Comparison of ENCODE assay signal across 8 cellular contexts in the genomic region with DNA sequence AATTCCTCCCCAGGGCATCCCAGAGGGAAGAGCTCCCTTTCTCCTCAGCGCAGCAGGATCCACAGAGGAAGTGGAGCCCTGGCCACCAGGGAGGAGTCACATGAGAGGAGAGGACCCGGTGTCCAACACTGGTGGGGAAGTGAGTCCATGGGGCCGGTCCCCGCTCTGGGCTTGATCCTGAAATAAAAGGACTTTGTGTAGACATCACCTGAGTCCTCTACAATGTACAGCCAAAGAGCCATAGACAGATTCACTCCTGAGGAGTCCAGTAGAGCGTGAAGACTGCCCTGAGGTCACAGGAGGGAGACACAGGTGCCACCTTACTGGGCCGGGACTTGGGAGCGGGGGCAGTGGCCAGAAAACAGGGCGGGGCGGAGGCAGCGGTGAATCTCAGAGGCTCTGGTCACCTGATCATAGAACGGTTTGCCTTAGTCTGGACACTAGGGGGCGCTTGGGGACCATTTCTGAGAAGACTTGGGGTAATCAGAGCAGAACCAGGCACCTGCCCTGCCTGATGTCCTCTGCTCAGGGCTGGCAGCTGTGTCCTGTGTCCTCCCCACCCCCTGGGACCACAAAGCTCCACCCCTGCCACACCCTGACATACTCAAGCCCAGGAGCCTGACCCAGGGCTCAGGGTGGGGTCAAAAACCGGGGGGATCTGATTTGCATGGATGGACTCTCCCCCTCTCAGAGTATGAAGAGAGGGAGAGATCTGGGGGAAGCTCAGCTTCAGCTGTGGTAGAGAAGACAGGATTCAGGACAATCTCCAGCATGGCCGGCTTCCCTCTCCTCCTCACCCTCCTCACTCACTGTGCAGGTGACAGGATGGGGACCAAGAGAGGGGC.
DNase-seq lines count a peak whose midpoint lies in the region; ATAC-seq and TF ChIP-seq lines count a peak whose summit lies in the region.

No MANE protein-coding gene starts in this region.

- BruUV-seq in Panc1 (replicated peaks; lab: Mats Ljungman, UMichigan) = no TSS peak

- 18 to 22% methylated on average over 11 to 14 of the region's 14 CpGs for WGBS in tibial nerve, 2 donors

- H3K4me3 ChIP-seq in Panc1 (ENCODE audit: low read depth in 2 of 2, low read length in 2 of 2) (peak overlapping the region in 1 of 2 experiments; percentile 44; a peak in 2 of 4 replicates), fibroblast of villous mesenchyme (ENCODE audit: low read depth, low read length) (no peak overlapping the region), tibial nerve (no peak overlapping the region)

- no peak for TF ChIP-seq EP300 in tibial nerve (IDR thresholded peaks at IDR 0.05)

- in situ Hi-C loops in Panc1 (cut with HindIII; ENCODE audit: low pct_unique_long_range_greater_than_20kb, low sequenced_read_pairs) = no loop called here

- POLR2A ChIA-PET in Panc1 (lab: Charles Lee) = no interaction called here

- ATAC-seq in GM21381 (IDR thresholded peaks at IDR 0.05; ENCODE audit: unreplicated experiment) (peak; percentile 72), Panc1 (peak; percentile 97)

- H3K27me3 ChIP-seq in Panc1 (ENCODE audit: control insufficient read depth, insufficient read depth, low read length) (no peaks in the 10 kb centered on the region), tibial nerve (peaks cover 0 to 7% of the 10 kb centered on the region in 2 donors)

- H3K9me3 ChIP-seq in Panc1 (ENCODE audit: control insufficient read depth, insufficient read depth, low read depth, low read length) (no peaks in the 10 kb centered on the region), tibial nerve (no peaks in the 10 kb centered on the region)

- peak; percentile 86 for TF ChIP-seq CTCF in Panc1 (IDR thresholded peaks at IDR 0.05)
- peak; percentile 75 for TF ChIP-seq CTCF in fibroblast of villous mesenchyme (IDR thresholded peaks at IDR 0.05; ENCODE audit: insufficient read depth, low read depth, low read length)
- TF ChIP-seq CTCF in tibial nerve (IDR thresholded peaks at IDR 0.05) = peak; percentile 35 to 73 (median 59)

- CTCF ChIA-PET in Panc1 (lab: Charles Lee) = interaction anchor here (0.6 kb wide), 1 partner anchor 231 kb away, joined by 3 read pairs; no protein-coding TSS in a partner anchor

- intact Hi-C loops in Panc1 (cut with micrococcal nuclease; ENCODE audit: unreplicated experiment) = no loop called here

- no peak for TF ChIP-seq POLR2A in tibial nerve (IDR thresholded peaks at IDR 0.05)

- H3K4me1 ChIP-seq in Panc1 (ENCODE audit: control insufficient read depth, insufficient read depth, low read length) (no peaks in the 10 kb centered on the region), tibial nerve (no peaks in the 10 kb centered on the region)

- H3K36me3 ChIP-seq in Panc1 (ENCODE audit: control insufficient read depth, insufficient read depth, low read length) (no peaks in the 10 kb centered on the region), tibial nerve (no peaks in the 10 kb centered on the region)

- DNase-seq in CMK (ENCODE audit: low read depth) (peak; percentile 47), LHCN-M2 (ENCODE audit: low read depth) (peak; percentile 74), Panc1 (ENCODE audit: low read depth, low spot score) (no peak), fibroblast of villous mesenchyme (ENCODE audit: low read depth) (peak; percentile 64), occipital lobe (lab: John Stamatoyannopoulos, UW) (peak; percentile 42), tibial nerve (ENCODE audit: low spot score in 2 of 2) (peak; percentile 44 to 65)
- DNase-seq in activated T-cell treated with anti-CD3 and anti-CD28 coated beads, Interleukin-2, amount 50 U/mL, for 48 hours = peak; percentile 86

- H3K27ac ChIP-seq in Panc1 (ENCODE audit: low read length) (no peak overlapping the region), tibial nerve (no peak overlapping the region)
